Comparison of ENCODE assay signal across 18 cellular contexts in the genomic region with DNA sequence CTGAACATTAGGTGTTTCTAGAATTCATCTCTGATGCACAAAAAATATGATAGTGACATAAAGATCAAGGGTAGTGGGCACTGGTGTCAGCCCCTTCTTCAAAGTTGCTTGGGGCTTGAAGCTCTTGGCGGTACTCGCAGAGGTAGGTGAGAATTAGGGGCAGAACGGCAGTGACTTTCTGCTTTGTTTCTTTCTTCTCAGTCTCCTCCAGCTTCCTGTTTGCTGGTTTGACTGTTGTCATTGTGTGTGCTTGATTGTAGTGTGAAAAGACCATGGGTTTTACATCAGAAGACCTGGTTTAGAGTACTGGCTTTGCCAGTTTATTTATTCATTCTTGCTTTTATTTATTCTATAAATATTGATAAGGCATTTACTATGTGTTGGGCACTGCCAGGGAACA.
DNase-seq lines count a peak whose midpoint lies in the region; ATAC-seq, FAIRE-seq and TF ChIP-seq lines count a peak whose summit lies in the region.
"Had no signal": no experiment of that assay in that cellular context is flagged by ENCODE, and none has a peak within 500 bp of the region (broad histone marks: within the 10 kb centered on the region; RNA-seq: fewer than 3 reads in every experiment).

No MANE protein-coding gene starts in this region.

- WGBS in psoas muscle, 3 donors: 57 to 64% (median 60%) methylated on average over 3 of the region's 3 CpGs

- H3K9me3 ChIP-seq in CD4-positive, alpha-beta T cell (ENCODE audit: control insufficient read depth, low read length): no peaks in the 10 kb centered on the region
- H3K9me3 ChIP-seq in CD4-positive, alpha-beta memory T cell (ENCODE audit: control insufficient read depth in 1 of 2, low read length in 2 of 2): no peaks in the 10 kb centered on the region
- peaks cover 0 to 5% (median 3%) of the 10 kb centered on the region in 3 experiments for H3K9me3 ChIP-seq in naive thymus-derived CD4-positive, alpha-beta T cell (ENCODE audit: control insufficient read depth in 2 of 3, low read length in 3 of 3)
- no peaks in the 10 kb centered on the region for H3K9me3 ChIP-seq in psoas muscle

- TF ChIP-seq POLR2A in GM12892 (IDR thresholded peaks at IDR 0.05; ENCODE audit: low read depth, low read length): no peak

- peaks cover 3% of the 10 kb centered on the region for H3K27me3 Mint-ChIP-seq in CD4-positive, alpha-beta T cell
- H3K27me3 Mint-ChIP-seq in CD4-positive, alpha-beta memory T cell: peaks cover 4% of the 10 kb centered on the region in 2 donors
- H3K27me3 Mint-ChIP-seq in T-cell: peaks cover 0 to 7% of the 10 kb centered on the region in 2 donors
- peaks cover 0 to 18% (median 8%) of the 10 kb centered on the region in 5 donors for H3K27me3 Mint-ChIP-seq in naive thymus-derived CD4-positive, alpha-beta T cell

- POLR2A ChIA-PET in CD4-positive, alpha-beta T cell (lab: Charles Lee): no interaction called here
- POLR2A ChIA-PET in CD4-positive, alpha-beta memory T cell (lab: Charles Lee; ENCODE audit: partially characterized antibody): no interaction called here
- POLR2A ChIA-PET in T-cell (lab: Charles Lee): no interaction called here
- POLR2A ChIA-PET in naive thymus-derived CD4-positive, alpha-beta T cell (lab: Charles Lee): no interaction called here

- FAIRE-seq in GM12892 (lab: Jason Lieb, UNC): no peak
- FAIRE-seq: D721Med, GM12891, GM19239, H1 had no signal

- CTCF ChIA-PET in CD4-positive, alpha-beta T cell (lab: Charles Lee): interaction anchor here (0.6 kb wide), 1 partner anchor 271 kb away, joined by 3 read pairs; no protein-coding TSS in a partner anchor
- CTCF ChIA-PET in CD4-positive, alpha-beta memory T cell (lab: Charles Lee; ENCODE audit: partially characterized antibody): no interaction called here
- CTCF ChIA-PET in T-cell (lab: Charles Lee): no interaction called here
- CTCF ChIA-PET in naive thymus-derived CD4-positive, alpha-beta T cell (lab: Charles Lee): no interaction called here

- H3K4me1 ChIP-seq in CD4-positive, alpha-beta memory T cell (ENCODE audit: insufficient read depth, low read length): no peaks in the 10 kb centered on the region
- no peaks in the 10 kb centered on the region for H3K4me1 ChIP-seq in naive thymus-derived CD4-positive, alpha-beta T cell (ENCODE audit: control insufficient read depth in 2 of 2, insufficient read depth in 2 of 2, low read length in 2 of 2)
- no peaks in the 10 kb centered on the region for H3K4me1 ChIP-seq in psoas muscle

- intact Hi-C loops in CD4-positive, alpha-beta T cell (cut with DNase I, micrococcal nuclease): no loop called here
- intact Hi-C loops in CD4-positive, alpha-beta memory T cell (cut with micrococcal nuclease): no loop called here
- intact Hi-C loops in naive thymus-derived CD4-positive, alpha-beta T cell (cut with micrococcal nuclease): no loop called here
- intact Hi-C loops in psoas muscle (cut with DNase I): no loop called here

- no peak overlapping the region for H3K27ac Mint-ChIP-seq in CD4-positive, alpha-beta T cell
- peak overlapping the region in 2 of 7 donors; percentile 19 to 30 for H3K27ac Mint-ChIP-seq in CD4-positive, alpha-beta memory T cell
- peak overlapping the region in 1 of 2 donors; percentile 28 for H3K27ac Mint-ChIP-seq in T-cell
- peak overlapping the region in 4 of 9 donors; percentile 33 to 84 (median 44) for H3K27ac Mint-ChIP-seq in naive thymus-derived CD4-positive, alpha-beta T cell

- no peak overlapping the region for H3K4me3 ChIP-seq in CD4-positive, alpha-beta memory T cell (ENCODE audit: low read length in 2 of 2)
- H3K4me3 ChIP-seq in naive thymus-derived CD4-positive, alpha-beta T cell (ENCODE audit: low read length): no peak overlapping the region
- H3K4me3 ChIP-seq in psoas muscle: no peak overlapping the region
- H3K4me3 ChIP-seq: GM23248 had no signal

- H3K36me3 Mint-ChIP-seq in CD4-positive, alpha-beta T cell (ENCODE audit: low read depth): no peaks in the 10 kb centered on the region
- H3K36me3 Mint-ChIP-seq in CD4-positive, alpha-beta memory T cell: peaks cover 2 to 11% of the 10 kb centered on the region in 2 donors
- H3K36me3 Mint-ChIP-seq in T-cell: no peaks in the 10 kb centered on the region
- H3K36me3 Mint-ChIP-seq in naive thymus-derived CD4-positive, alpha-beta T cell: peaks cover 2 to 23% (median 10%) of the 10 kb centered on the region in 5 donors
- H3K36me3 Mint-ChIP-seq: CD8-positive, alpha-beta memory T cell had no signal

- peaks cover 10% of the 10 kb centered on the region for H3K9me3 Mint-ChIP-seq in CD4-positive, alpha-beta T cell
- H3K9me3 Mint-ChIP-seq in CD4-positive, alpha-beta memory T cell: peaks cover 0 to 22% (median 8%) of the 10 kb centered on the region in 8 donors
- peaks cover 8 to 22% (median 10%) of the 10 kb centered on the region in 3 donors for H3K9me3 Mint-ChIP-seq in T-cell
- peaks cover 4 to 25% (median 13%) of the 10 kb centered on the region in 11 donors for H3K9me3 Mint-ChIP-seq in naive thymus-derived CD4-positive, alpha-beta T cell

- no peak for DNase-seq in CD4-positive, alpha-beta T cell
- no peak for DNase-seq in CD4-positive, alpha-beta memory T cell
- DNase-seq in T-cell (no peak), psoas muscle (no peak), GM12892 (ENCODE audit: insufficient read length) (no peak)
- peak in 2 of 9 donors; percentile 3 to 4 for DNase-seq in naive thymus-derived CD4-positive, alpha-beta T cell
- DNase-seq: C1 segment of cervical spinal cord; CD8-positive, alpha-beta memory T cell; DMS 273 treated with DMSO at 0.1 percent for 48 hours; DMS79; GF-D8; GM23248; H7; HCEC 1CT had no signal

- H3K27me3 ChIP-seq in CD4-positive, alpha-beta T cell (ENCODE audit: control insufficient read depth, insufficient read depth, low read length): no peaks in the 10 kb centered on the region
- no peaks in the 10 kb centered on the region for H3K27me3 ChIP-seq in CD4-positive, alpha-beta memory T cell (ENCODE audit: insufficient read depth, low read length)
- H3K27me3 ChIP-seq in naive thymus-derived CD4-positive, alpha-beta T cell (ENCODE audit: control insufficient read depth in 2 of 2, insufficient read depth in 2 of 2, low read length in 2 of 2): no peaks in the 10 kb centered on the region
- H3K27me3 ChIP-seq in psoas muscle (ENCODE audit: insufficient read depth in 3 of 3, low read length in 2 of 3): no peaks in the 10 kb centered on the region

- no peak overlapping the region for H3K27ac ChIP-seq in CD4-positive, alpha-beta T cell (ENCODE audit: low read depth, low read length)
- no peak overlapping the region for H3K27ac ChIP-seq in CD4-positive, alpha-beta memory T cell (ENCODE audit: low read depth, low read length)
- H3K27ac ChIP-seq in naive thymus-derived CD4-positive, alpha-beta T cell (ENCODE audit: low read depth, low read length): no peak overlapping the region
- no peak overlapping the region for H3K27ac ChIP-seq in psoas muscle
- H3K27ac ChIP-seq: GM23248 had no signal

- H3K36me3 ChIP-seq in CD4-positive, alpha-beta memory T cell (ENCODE audit: insufficient read depth, low read length): no peaks in the 10 kb centered on the region
- no peaks in the 10 kb centered on the region for H3K36me3 ChIP-seq in naive thymus-derived CD4-positive, alpha-beta T cell (ENCODE audit: control insufficient read depth in 2 of 3, insufficient read depth in 3 of 3, low read length in 3 of 3)
- H3K36me3 ChIP-seq in psoas muscle (ENCODE audit: insufficient read depth in 1 of 2, low read depth in 1 of 2): no peaks in the 10 kb centered on the region

- ATAC-seq in CD4-positive, alpha-beta T cell (ENCODE audit: poor library complexity): no peak
- peak in 3 of 4 experiments; percentile 35 to 49 (median 44) for ATAC-seq in T-cell (replicated peaks in 1 of 4)
- no peak for ATAC-seq in naive thymus-derived CD4-positive, alpha-beta T cell
- ATAC-seq in psoas muscle: no peak

- peak overlapping the region; percentile 31 for H3K4me3 Mint-ChIP-seq in CD4-positive, alpha-beta T cell
- H3K4me3 Mint-ChIP-seq in CD4-positive, alpha-beta memory T cell: peak overlapping the region in 6 of 8 donors; percentile 36 to 72 (median 56)
- no peak overlapping the region for H3K4me3 Mint-ChIP-seq in T-cell
- peak overlapping the region in 9 of 10 donors; percentile 8 to 58 (median 25) for H3K4me3 Mint-ChIP-seq in naive thymus-derived CD4-positive, alpha-beta T cell

- TF ChIP-seq CTCF in CD4-positive, alpha-beta T cell (IDR thresholded peaks at IDR 0.05): no peak
- TF ChIP-seq CTCF in psoas muscle (IDR thresholded peaks at IDR 0.05): no peak

- peaks cover 16% of the 10 kb centered on the region for H3K4me1 Mint-ChIP-seq in CD4-positive, alpha-beta T cell (ENCODE audit: low read depth)
- peaks cover 0 to 12% (median 8%) of the 10 kb centered on the region in 4 donors for H3K4me1 Mint-ChIP-seq in CD4-positive, alpha-beta memory T cell
- peaks cover 8 to 14% (median 12%) of the 10 kb centered on the region in 3 donors for H3K4me1 Mint-ChIP-seq in T-cell
- peaks cover 3 to 20% (median 9%) of the 10 kb centered on the region in 7 donors for H3K4me1 Mint-ChIP-seq in naive thymus-derived CD4-positive, alpha-beta T cell

Comparison
In these comparisons a context has a peak if more than half of its experiments do, and no peak if none do; other contexts are left out.
1. ATAC-seq: peak in T-cell (3 of 4); none in CD4-positive, alpha-beta T cell (single experiment), naive thymus-derived CD4-positive, alpha-beta T cell (single experiment) and psoas muscle (0 of 4).
2. H3K4me3 Mint-ChIP-seq: peak in CD4-positive, alpha-beta T cell (single experiment), CD4-positive, alpha-beta memory T cell (6 of 8) and naive thymus-derived CD4-positive, alpha-beta T cell (9 of 10); none in T-cell (0 of 3).